In genomic region chr7:68309806-68310205, GRCh38 we compare ENCODE assay signal across 18 cellular contexts.
"Had no signal": no experiment of that assay in that cellular context is flagged by ENCODE, and none has a peak within 500 bp of the region (broad histone marks: within the 10 kb centered on the region; RNA-seq: fewer than 3 reads in every experiment).

No MANE protein-coding gene starts in this region.

- ATAC-seq: activated CD4-positive, alpha-beta T cell treated with anti-CD3 and anti-CD28 coated beads for 36 hours; activated CD8-positive, alpha-beta memory T cell treated with anti-CD3 and anti-CD28 coated beads, Interleukin-2, amount 10 ng/mL, durations not matched to agents 7 days and 5 days; natural killer cell treated with Interleukin-12 subunit alpha and Interleukin-12 subunit beta and Interleukin-15 and Interleukin-18, amount 100 ng/mL, for 72 hours; pancreas; right lobe of liver; WTC11 had no signal

- DNase-seq: activated CD4-positive, alpha-beta memory T cell treated with anti-CD3 and anti-CD28 coated beads, Interleukin-2, amount 10 ng/mL, durations not matched to agents 7 days and 5 days; activated CD4-positive, alpha-beta T cell treated with anti-CD3 and anti-CD28 coated beads for 36 hours; activated CD8-positive, alpha-beta memory T cell treated with anti-CD3 and anti-CD28 coated beads, Interleukin-2, amount 10 ng/mL, durations not matched to agents 7 days and 5 days; activated naive CD4-positive, alpha-beta T cell; activated naive CD8-positive, alpha-beta T cell treated with anti-CD3 and anti-CD28 coated beads for 36 hours; amniotic stem cell; erythroblast; foreskin melanocyte; glutamatergic neuron; hippocampal formation; pancreas; right lobe of liver; small intestine; stimulated activated CD4-positive, alpha-beta T cell treated with anti-CD3 and anti-CD28 coated beads, Interleukin-15, amount 100 ng/mL, for 24 hours; stimulated activated CD4-positive, alpha-beta T cell treated with anti-CD3 and anti-CD28 coated beads, Interleukin-2, amount 100 ng/mL, for 48 hours; trophoblast cell had no signal
